In genomic region chr11:22234743-22235142, GRCh38 we compare ENCODE assay signal across 30 cellular contexts. TPM values are rescaled to one million over a fixed set of nuclear protein-coding genes. Genes with fewer than 3 reads are reported as not detected.
"Had no signal": no experiment of that assay in that cellular context is flagged by ENCODE, and none has a peak within 500 bp of the region (broad histone marks: within the 10 kb centered on the region; RNA-seq: fewer than 3 reads in every experiment).

No MANE protein-coding gene starts in this region.

- H3K27ac Mint-ChIP-seq: activated naive CD8-positive, alpha-beta T cell; activated T-cell treated with anti-CD3 and anti-CD28 coated beads, Interleukin-2, amount 50 U/mL, for 72 hours; natural killer cell; T-helper 2 cell treated with Interferon-gamma antibody and Interleukin-4, amounts not matched to agents 5 μg/mL and 100 μg/mL, for 36 hours had no signal

- H3K4me1 Mint-ChIP-seq: central memory CD8-positive, alpha-beta T cell; natural killer cell had no signal

- ATAC-seq: activated T-cell treated with anti-CD3 and anti-CD28 coated beads, Interleukin-2, amount 50 U/mL, for 72 hours; foreskin keratinocyte; heart left ventricle; natural killer cell; right cardiac atrium; stimulated activated naive CD8-positive, alpha-beta T cell treated with anti-CD3 and anti-CD28 coated beads, Interleukin-15, Interleukin-2, amounts not matched to agents 100 U/mL and 50 U/mL, for 24 hours had no signal

- FAIRE-seq: bronchial epithelial cell, colon, urothelium cell line had no signal

- H3K36me3 ChIP-seq: spleen, thoracic aorta had no signal

- H3K9me3 Mint-ChIP-seq: T-helper 2 cell treated with Interferon-gamma antibody and Interleukin-4, amounts not matched to agents 5 μg/mL and 100 μg/mL, for 36 hours had no signal

- H3K4me1 ChIP-seq: esophagus muscularis mucosa, foreskin keratinocyte, heart left ventricle, left ventricle myocardium inferior, spleen had no signal

- DNase-seq: activated CD4-positive, alpha-beta T cell treated with anti-CD3 and anti-CD28 coated beads for 4 hours; activated CD4-positive, alpha-beta T cell treated with anti-CD3 and anti-CD28 coated beads, Interleukin-2, amount 50 U/mL, for 4 hours; activated CD4-positive, CD25-positive, alpha-beta regulatory T cell; activated naive CD4-positive, alpha-beta T cell treated with Interleukin-2 at 50 U/mL for 16 hours; activated T-cell treated with anti-CD3 and anti-CD28 coated beads for 4 hours; activated T-cell treated with anti-CD3 and anti-CD28 coated beads, Interleukin-2, amount 50 U/mL, for 72 hours; anterior cingulate cortex; dermis blood vessel endothelial cell; effector CD4-positive, alpha-beta T cell; foreskin keratinocyte; heart left ventricle; hypothalamus; left ventricle myocardium inferior; mesendoderm; natural killer cell; right cardiac atrium; spleen; stimulated activated CD4-positive, alpha-beta T cell treated with anti-CD3 and anti-CD28 coated beads, Interleukin-2, amount 100 ng/mL, for 48 hours; stimulated activated naive CD8-positive, alpha-beta T cell treated with anti-CD3 and anti-CD28 coated beads, Interleukin-15, Interleukin-2, amounts not matched to agents 100 U/mL and 50 U/mL, for 24 hours; T-helper 1 cell; trophoblast cell had no signal

- H3K36me3 Mint-ChIP-seq: activated naive CD8-positive, alpha-beta T cell; natural killer cell had no signal

- H3K4me3 Mint-ChIP-seq: activated naive CD8-positive, alpha-beta T cell; activated T-cell treated with anti-CD3 and anti-CD28 coated beads, Interleukin-2, amount 50 U/mL, for 72 hours; central memory CD8-positive, alpha-beta T cell; natural killer cell; T-helper 2 cell treated with Interferon-gamma antibody and Interleukin-4, amounts not matched to agents 5 μg/mL and 100 μg/mL, for 36 hours had no signal

- H3K27ac ChIP-seq: esophagus muscularis mucosa, foreskin keratinocyte, heart left ventricle, left ventricle myocardium inferior, spleen, thoracic aorta had no signal

- H3K27me3 ChIP-seq: esophagus muscularis mucosa, foreskin keratinocyte, heart left ventricle, spleen had no signal

- H3K9me3 ChIP-seq: esophagus muscularis mucosa, heart left ventricle, left ventricle myocardium inferior, spleen, thoracic aorta had no signal

- H3K4me3 ChIP-seq: esophagus muscularis mucosa, heart left ventricle, left ventricle myocardium inferior, lung, spleen, thoracic aorta had no signal

RNA-seq across cellular contexts. Expression of gene ANO5, which starts 41.9 kb away (rescaled TPM):
- total RNA-seq: activated T-cell treated with anti-CD3 and anti-CD28 coated beads, Interleukin-2, amount 50 U/mL, for 72 hours; foreskin keratinocyte had no signal
- polyA plus RNA-seq: foreskin keratinocyte had no signal
